11 cellular contexts compared by ENCODE assay signal in the genomic region with DNA sequence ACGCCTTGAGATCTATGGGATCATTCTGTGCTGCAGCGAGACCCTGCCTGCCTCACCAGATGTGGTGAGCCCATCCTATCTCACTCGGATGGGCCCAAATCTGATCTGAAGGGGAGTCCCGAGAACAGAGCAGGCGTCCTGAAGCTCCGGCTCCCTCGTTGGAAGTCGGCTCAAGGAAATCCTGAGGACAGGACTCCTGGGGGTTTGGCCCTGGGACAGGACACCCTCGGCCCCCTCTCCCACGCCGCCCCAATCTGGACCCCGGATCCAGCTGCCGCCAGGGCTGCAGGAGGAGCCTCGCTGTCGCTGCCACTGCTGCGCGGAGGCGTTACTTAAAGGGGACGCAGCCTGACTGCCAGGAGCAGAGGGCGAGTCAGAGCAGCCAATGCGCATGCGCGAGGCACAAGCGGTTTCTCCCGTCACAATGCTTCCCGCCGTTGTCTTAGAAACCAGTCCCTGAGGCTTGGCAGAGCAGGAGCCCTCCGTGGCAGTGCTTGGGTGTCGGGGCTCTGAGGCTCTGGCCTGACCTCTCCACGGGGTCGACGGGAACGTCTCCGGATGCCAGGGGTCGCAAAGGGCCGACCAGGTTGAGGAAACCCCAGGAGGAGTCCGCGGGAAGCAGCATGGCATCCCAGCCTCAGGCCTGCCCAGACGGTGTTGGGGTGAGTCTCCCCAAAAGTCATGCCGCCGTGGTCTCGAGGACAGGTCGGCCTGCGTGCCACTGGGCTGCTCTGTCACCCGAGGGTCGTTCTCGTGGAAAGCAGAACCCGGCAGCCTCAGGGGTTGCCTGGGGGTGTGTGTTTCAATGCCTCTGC.
A peak's percentile ranks its signal among the peaks of the same experiment; 100 is the strongest.
DNase-seq lines count a peak whose midpoint lies in the region; ATAC-seq and FAIRE-seq lines count a peak whose summit lies in the region.
"Had no signal": no experiment of that assay in that cellular context is flagged by ENCODE, and none has a peak within 500 bp of the region (broad histone marks: within the 10 kb centered on the region; RNA-seq: fewer than 3 reads in every experiment).

No MANE protein-coding gene starts in this region.

- no peak overlapping the region for H3K27ac ChIP-seq in small intestine (ENCODE audit: low read depth in 1 of 2, low read length in 1 of 2)
- H3K27ac ChIP-seq: 22Rv1, upper lobe of right lung had no signal

- peak; percentile 69 for DNase-seq in DMS 273 (lab: John Stamatoyannopoulos, UW; ENCODE audit: unreplicated experiment)
- DNase-seq in DMS 273 treated with DMSO at 0.1 percent for 48 hours (lab: John Stamatoyannopoulos, UW) = no peak
- peak; percentile 86 for DNase-seq in NCI-H2227 (lab: John Stamatoyannopoulos, UW; ENCODE audit: unreplicated experiment)
- peak; percentile 25 to 31 for DNase-seq in activated T-cell treated with anti-CD3 and anti-CD28 coated beads, Interleukin-2, amount 50 U/mL, for 48 hours
- peak; percentile 56 for DNase-seq in small intestine
- DNase-seq in T-helper 9 cell = no peak
- no peak for DNase-seq in HTR-8/SVneo (ENCODE audit: insufficient read length, low spot score)
- DNase-seq: upper lobe of right lung had no signal

- FAIRE-seq in small intestine (lab: Jason Lieb, UNC) (no peak), HTR-8/SVneo (lab: Jason Lieb, UNC) (no peak)
- FAIRE-seq: GM18507 had no signal

- H3K36me3 ChIP-seq in small intestine (ENCODE audit: control insufficient read depth in 2 of 2, insufficient read depth in 2 of 2, low read length in 2 of 2) = no peaks in the 10 kb centered on the region
- H3K36me3 ChIP-seq: upper lobe of right lung had no signal

- no peaks in the 10 kb centered on the region for H3K9me3 ChIP-seq in small intestine (ENCODE audit: control insufficient read depth, low read depth)
- H3K9me3 ChIP-seq: upper lobe of right lung had no signal

- no peaks in the 10 kb centered on the region for H3K27me3 ChIP-seq in small intestine (ENCODE audit: control insufficient read depth in 2 of 2, insufficient read depth in 2 of 2, low read length in 2 of 2)
- H3K27me3 ChIP-seq: upper lobe of right lung had no signal

- no peak overlapping the region for H3K4me3 ChIP-seq in small intestine (ENCODE audit: low read depth in 1 of 2, low read length in 2 of 2)
- H3K4me3 ChIP-seq: upper lobe of right lung had no signal

- no peak for ATAC-seq in HG03521 (IDR thresholded peaks at IDR 0.05; ENCODE audit: unreplicated experiment)
- ATAC-seq: upper lobe of right lung had no signal

- no peaks in the 10 kb centered on the region for H3K4me1 ChIP-seq in small intestine (ENCODE audit: control insufficient read depth in 2 of 2, insufficient read depth in 1 of 2, low read depth in 1 of 2, low read length in 1 of 2)
- H3K4me1 ChIP-seq: upper lobe of right lung had no signal

- 57 to 72% (median 58%) methylated on average over 47 to 48 of the region's 48 CpGs for WGBS in small intestine, 3 donors

Comparison
In these comparisons a context has a peak if more than half of its experiments do, and no peak if none do; other contexts are left out.
1. DNase-seq: peak in DMS 273 (single experiment), NCI-H2227 (single experiment), activated T-cell treated with anti-CD3 and anti-CD28 coated beads, Interleukin-2, amount 50 U/mL, for 48 hours (2 of 2) and small intestine (single experiment); none in DMS 273 treated with DMSO at 0.1 percent for 48 hours (single experiment), T-helper 9 cell (single experiment) and HTR-8/SVneo (single experiment).